In genomic region chr1:160007577-160008200, GRCh38 we compare ENCODE assay signal across 8 cellular contexts. TPM values are rescaled to one million over a fixed set of nuclear protein-coding genes. Genes with fewer than 3 reads are reported as not detected.
DNase-seq lines count a peak whose midpoint lies in the region; ATAC-seq and TF ChIP-seq lines count a peak whose summit lies in the region.

No MANE protein-coding gene starts in this region.

- in situ Hi-C loops in G401 (cut with HindIII; ENCODE audit: low sequenced_read_pairs) = loop anchor here (5.0 kb wide), 1 partner anchor 40 kb away; no protein-coding TSS in a partner anchor

- no peaks in the 10 kb centered on the region for H3F3A ChIP-seq in MM.1S (ENCODE audit: insufficient read depth, low read length)

- no peaks in the 10 kb centered on the region for H3K36me3 ChIP-seq in MM.1S (replicated peaks; ENCODE audit: insufficient read depth, low read length)

- no peak overlapping the region for H3K27ac ChIP-seq in MM.1S (ENCODE audit: low read length)

- peaks cover 21% of the 10 kb centered on the region for H3K27me3 Mint-ChIP-seq in activated CD8-positive, alpha-beta T cell treated with anti-CD3 and anti-CD28 coated beads, Interleukin-2, amount 10 ng/mL, durations not matched to agents 7 days and 5 days (ENCODE audit: low read depth)
- peaks cover 21% of the 10 kb centered on the region for H3K27me3 Mint-ChIP-seq in T-helper 17 cell

- no peaks in the 10 kb centered on the region for H3K4me1 ChIP-seq in MM.1S (ENCODE audit: low read length)

- no peaks in the 10 kb centered on the region for H3K79me2 ChIP-seq in MM.1S (ENCODE audit: low read length)

- no peak overlapping the region for H3K4me2 ChIP-seq in MM.1S (ENCODE audit: low read depth, low read length)

- POLR2A ChIA-PET in activated CD8-positive, alpha-beta T cell treated with anti-CD3 and anti-CD28 coated beads, Interleukin-2, amount 10 ng/mL, durations not matched to agents 7 days and 5 days (lab: Charles Lee) = interaction anchor here (0.9 to 1.0 kb wide), 2 partner anchors 64 to 115 kb away, joined by 3 read pairs; no protein-coding TSS in a partner anchor

- H3K9me3 Mint-ChIP-seq in activated CD8-positive, alpha-beta T cell treated with anti-CD3 and anti-CD28 coated beads, Interleukin-2, amount 10 ng/mL, durations not matched to agents 7 days and 5 days (ENCODE audit: insufficient read depth) = no peaks in the 10 kb centered on the region

- no peak overlapping the region for H3K4me3 Mint-ChIP-seq in activated CD8-positive, alpha-beta T cell treated with anti-CD3 and anti-CD28 coated beads, Interleukin-2, amount 10 ng/mL, durations not matched to agents 7 days and 5 days
- no peak overlapping the region for H3K4me3 Mint-ChIP-seq in T-helper 17 cell

- H3K36me3 Mint-ChIP-seq in activated CD8-positive, alpha-beta T cell treated with anti-CD3 and anti-CD28 coated beads, Interleukin-2, amount 10 ng/mL, durations not matched to agents 7 days and 5 days (ENCODE audit: low read depth) = no peaks in the 10 kb centered on the region
- peaks cover 2% of the 10 kb centered on the region for H3K36me3 Mint-ChIP-seq in T-helper 17 cell (ENCODE audit: low read depth)

- H4K20me1 ChIP-seq in MM.1S (ENCODE audit: insufficient read depth, low read length) = no peaks in the 10 kb centered on the region

- TF ChIP-seq CTCF in MM.1S (IDR thresholded peaks at IDR 0.05; ENCODE audit: low read length) = peak; percentile 95

- H3K4me1 Mint-ChIP-seq in activated CD8-positive, alpha-beta T cell treated with anti-CD3 and anti-CD28 coated beads, Interleukin-2, amount 10 ng/mL, durations not matched to agents 7 days and 5 days (ENCODE audit: low read depth) = no peaks in the 10 kb centered on the region
- no peaks in the 10 kb centered on the region for H3K4me1 Mint-ChIP-seq in T-helper 17 cell

- no peak overlapping the region for H3K4me3 ChIP-seq in MM.1S (ENCODE audit: low read length)

- no peak overlapping the region for H3K27ac Mint-ChIP-seq in activated CD8-positive, alpha-beta T cell treated with anti-CD3 and anti-CD28 coated beads, Interleukin-2, amount 10 ng/mL, durations not matched to agents 7 days and 5 days
- no peak overlapping the region for H3K27ac Mint-ChIP-seq in T-helper 17 cell

- CTCF ChIA-PET in activated CD8-positive, alpha-beta T cell treated with anti-CD3 and anti-CD28 coated beads, Interleukin-2, amount 10 ng/mL, durations not matched to agents 7 days and 5 days (lab: Charles Lee) = interaction anchor here (0.7 to 9.5 kb wide), 59 partner anchors 9 to 983 kb away, joined by 3 to 184 read pairs (median 6); partner anchors contain the start of genes DUSP23, FCRL6, IGSF9 and PIGM

- DNase-seq in G401 (ENCODE audit: low spot score) (peak; percentile 57), MM.1S (peak; percentile 38), kidney glomerular epithelial cell (lab: John Stamatoyannopoulos, UW) (peak; percentile 64), T-helper 17 cell (no peak)
- DNase-seq in activated CD8-positive, alpha-beta T cell treated with anti-CD3 and anti-CD28 coated beads, Interleukin-2, amount 10 ng/mL, durations not matched to agents 7 days and 5 days = peak; percentile 9

- H3K9ac ChIP-seq in MM.1S (ENCODE audit: low read length) = no peak overlapping the region

- no peaks in the 10 kb centered on the region for H3K9me3 ChIP-seq in MM.1S (replicated peaks; ENCODE audit: insufficient read depth, low read length)
- no peaks in the 10 kb centered on the region for H3K9me3 ChIP-seq in T-helper 17 cell (ENCODE audit: control insufficient read depth, low read length, poor library complexity, severe bottlenecking)

- H2AFZ ChIP-seq in MM.1S (ENCODE audit: low read length) = no peak overlapping the region

- no peaks in the 10 kb centered on the region for H3K9me2 ChIP-seq in MM.1S (replicated peaks; ENCODE audit: insufficient read depth, low read length)

- ATAC-seq in activated CD8-positive, alpha-beta T cell treated with anti-CD3 and anti-CD28 coated beads, Interleukin-2, amount 10 ng/mL, durations not matched to agents 7 days and 5 days = no peak
- ATAC-seq in GM21825 (IDR thresholded peaks at IDR 0.05; ENCODE audit: unreplicated experiment) (no peak), HG03097 (IDR thresholded peaks at IDR 0.05; ENCODE audit: low FRiP score, unreplicated experiment) (no peak), GM21360 (IDR thresholded peaks at IDR 0.05; ENCODE audit: unreplicated experiment) (no peak), T-helper 17 cell (no peak)

- no peaks in the 10 kb centered on the region for H3K27me3 ChIP-seq in MM.1S (replicated peaks; ENCODE audit: insufficient read depth, low read length)

RNA-seq across cellular contexts. Expression of gene PIGM, which starts 24.1 kb away (rescaled TPM):
- total RNA-seq in G401 (2014; rRNA removed; shearing (Covaris generic)) = 2.5 and 3.2 TPM in 2 replicates
- total RNA-seq in activated CD8-positive, alpha-beta T cell treated with anti-CD3 and anti-CD28 coated beads, Interleukin-2, amount 10 ng/mL, durations not matched to agents 7 days and 5 days = 1 to 10 TPM; 4.2 to 4.5 TPM
- total RNA-seq in T-helper 17 cell = 1 to 10 TPM; 2.7 to 3.0 TPM

RNA-seq across cellular contexts. Expression of gene SLAMF9, which starts 53.7 kb away (rescaled TPM):
- not detected in 2 replicates for total RNA-seq in G401 (2014; rRNA removed; shearing (Covaris generic))
- total RNA-seq in activated CD8-positive, alpha-beta T cell treated with anti-CD3 and anti-CD28 coated beads, Interleukin-2, amount 10 ng/mL, durations not matched to agents 7 days and 5 days = not detected
- total RNA-seq in T-helper 17 cell = not detected

Comparison
In these comparisons a context has a peak if more than half of its experiments do, and no peak if none do; other contexts are left out.
1. DNase-seq: peak in G401 (single experiment), MM.1S (single experiment), activated CD8-positive, alpha-beta T cell treated with anti-CD3 and anti-CD28 coated beads, Interleukin-2, amount 10 ng/mL, durations not matched to agents 7 days and 5 days (single experiment) and kidney glomerular epithelial cell (single experiment); none in T-helper 17 cell (0 of 3).